In the genomic region with DNA sequence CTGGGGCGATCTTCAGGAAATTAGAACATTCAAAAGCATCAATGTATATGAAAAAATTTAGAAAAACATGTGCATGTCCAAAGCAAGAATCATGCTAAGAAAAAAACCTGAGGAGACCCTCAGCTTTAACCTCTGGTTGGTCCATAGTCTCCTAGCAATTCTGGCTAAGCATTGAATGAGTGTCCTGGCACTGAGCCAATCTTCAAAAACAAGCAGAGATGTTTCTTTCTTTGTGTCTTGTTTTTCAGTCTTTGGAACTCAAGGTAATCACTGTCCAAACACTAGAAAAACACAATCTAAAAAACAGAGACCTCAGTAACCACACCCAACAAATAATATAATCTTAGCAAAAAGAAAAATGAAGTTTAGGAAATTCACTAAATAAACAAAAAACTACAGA, we compare ENCODE assay signal across 14 cellular contexts.
"Had no signal": no experiment of that assay in that cellular context is flagged by ENCODE, and none has a peak within 500 bp of the region (broad histone marks: within the 10 kb centered on the region; RNA-seq: fewer than 3 reads in every experiment).

No MANE protein-coding gene starts in this region.

- FAIRE-seq: urothelium cell line had no signal

- H3K4me3 ChIP-seq: body of pancreas, esophagus muscularis mucosa, lung, right atrium auricular region, smooth muscle cell had no signal

- H3K4me2 ChIP-seq: smooth muscle cell had no signal

- H3K9me3 ChIP-seq: body of pancreas had no signal

- H3K27me3 ChIP-seq: body of pancreas, esophagus muscularis mucosa, right atrium auricular region had no signal

- H3K36me3 ChIP-seq: esophagus muscularis mucosa, right atrium auricular region had no signal

- DNase-seq: activated CD4-positive, alpha-beta T cell treated with anti-CD3 and anti-CD28 coated beads, Interleukin-2, amount 50 U/mL, for 1 hour; activated T-cell treated with anti-CD3 and anti-CD28 coated beads, Interleukin-2, amount 50 U/mL, for 1 hour; amniotic stem cell; body of pancreas; glutamatergic neuron; immature natural killer cell; natural killer cell; posterior cingulate gyrus had no signal

- H3K4me1 ChIP-seq: body of pancreas, esophagus muscularis mucosa, right atrium auricular region had no signal

- H3K27ac ChIP-seq: body of pancreas, esophagus muscularis mucosa, right atrium auricular region had no signal

- ATAC-seq: activated naive CD4-positive, alpha-beta T cell treated with anti-CD3 and anti-CD28 coated beads, Interleukin-2, amount 50 U/mL, for 72 hours; body of pancreas; natural killer cell had no signal
